1 cellular context compared by ENCODE assay signal in genomic region chr6:82385102-82385501, GRCh38.
TF ChIP-seq lines count a peak whose summit lies in the region.

No MANE protein-coding gene starts in this region.

TF ChIP-seq in A549, 52 proteins besides CTCF, POLR2A, EP300 and RAD21:
- TF ChIP-seq ELK1 (IDR thresholded peaks at IDR 0.05; ENCODE audit: low read depth, low read length) (no peak), MAX (IDR thresholded peaks at IDR 0.05) (no peak), FOSL2 (IDR thresholded peaks at IDR 0.05) (no peak), FOSL2 (CRISPR knock-in tag; IDR thresholded peaks at IDR 0.05) (no peak), PHF8 (IDR thresholded peaks at IDR 0.05; ENCODE audit: borderline replicate concordance, low read depth) (no peak), FOXS1 (CRISPR knock-in tag; IDR thresholded peaks at IDR 0.05) (no peak), HDAC2 (IDR thresholded peaks at IDR 0.05) (no peak), MAFK (IDR thresholded peaks at IDR 0.05; ENCODE audit: partially characterized antibody) (no peak), CHD2 (IDR thresholded peaks at IDR 0.05; ENCODE audit: low read length, partially characterized antibody) (no peak), BHLHE40 (IDR thresholded peaks at IDR 0.05; ENCODE audit: low read depth, low read length) (no peak)
